In the genomic region with DNA sequence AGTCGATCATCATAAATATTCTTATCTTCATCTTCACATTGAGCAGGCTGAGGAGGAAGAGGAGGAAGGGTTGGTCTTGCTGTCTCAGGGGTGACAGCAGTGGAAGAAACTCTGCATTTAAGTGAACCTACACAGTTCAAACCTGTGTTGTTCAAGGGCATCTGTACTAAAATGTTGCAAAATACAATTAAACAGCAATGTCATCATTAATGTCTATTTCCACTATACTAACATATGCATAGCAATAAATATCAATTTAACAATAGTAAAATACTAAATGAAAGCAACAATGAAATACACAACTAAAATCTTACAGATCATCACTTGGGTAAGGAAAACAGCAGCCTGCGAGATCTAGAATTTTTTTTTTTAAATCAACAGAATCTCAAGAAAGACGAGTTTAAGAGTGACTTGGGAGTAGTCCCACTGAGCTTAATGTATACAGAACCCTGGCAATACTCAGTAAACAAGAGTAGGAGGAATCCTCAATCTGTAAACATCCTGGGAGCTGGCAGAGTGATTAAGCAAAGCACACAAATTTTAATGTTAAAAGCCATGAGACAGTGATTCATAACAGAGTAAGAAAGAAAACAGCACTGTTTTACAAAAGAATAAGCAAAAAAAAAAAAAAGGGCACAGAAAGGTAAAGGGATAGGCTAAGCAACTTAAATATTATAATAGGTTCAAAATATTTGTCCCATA, we compare ENCODE assay signal across 1 cellular context.
A peak's percentile ranks its signal among the peaks of the same experiment; 100 is the strongest.
TF ChIP-seq lines count a peak whose summit lies in the region.

No MANE protein-coding gene starts in this region.

TF ChIP-seq in HEK293, 187 proteins besides CTCF, POLR2A, EP300 and RAD21:
- TF ChIP-seq GFI1B (tag by site-specific recombination; IDR thresholded peaks at IDR 0.05) = no peak
- TF ChIP-seq, protein P1, sequence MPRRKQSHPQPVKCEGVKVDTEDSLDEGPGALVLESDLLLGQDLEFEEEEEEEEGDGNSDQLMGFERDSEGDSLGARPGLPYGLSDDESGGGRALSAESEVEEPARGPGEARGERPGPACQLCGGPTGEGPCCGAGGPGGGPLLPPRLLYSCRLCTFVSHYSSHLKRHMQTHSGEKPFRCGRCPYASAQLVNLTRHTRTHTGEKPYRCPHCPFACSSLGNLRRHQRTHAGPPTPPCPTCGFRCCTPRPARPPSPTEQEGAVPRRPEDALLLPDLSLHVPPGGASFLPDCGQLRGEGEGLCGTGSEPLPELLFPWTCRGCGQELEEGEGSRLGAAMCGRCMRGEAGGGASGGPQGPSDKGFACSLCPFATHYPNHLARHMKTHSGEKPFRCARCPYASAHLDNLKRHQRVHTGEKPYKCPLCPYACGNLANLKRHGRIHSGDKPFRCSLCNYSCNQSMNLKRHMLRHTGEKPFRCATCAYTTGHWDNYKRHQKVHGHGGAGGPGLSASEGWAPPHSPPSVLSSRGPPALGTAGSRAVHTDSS (tag by site-specific recombination; IDR thresholded peaks at IDR 0.05) = 0 out of 2 replicates have a peak, but pooled peaks have one; percentile 52
- no peak for TF ChIP-seq KLF16 (tag by site-specific recombination; IDR thresholded peaks at IDR 0.05)
- TF ChIP-seq YY1 (tag by site-specific recombination; IDR thresholded peaks at IDR 0.05) = no peak
- TF ChIP-seq, protein P2, sequence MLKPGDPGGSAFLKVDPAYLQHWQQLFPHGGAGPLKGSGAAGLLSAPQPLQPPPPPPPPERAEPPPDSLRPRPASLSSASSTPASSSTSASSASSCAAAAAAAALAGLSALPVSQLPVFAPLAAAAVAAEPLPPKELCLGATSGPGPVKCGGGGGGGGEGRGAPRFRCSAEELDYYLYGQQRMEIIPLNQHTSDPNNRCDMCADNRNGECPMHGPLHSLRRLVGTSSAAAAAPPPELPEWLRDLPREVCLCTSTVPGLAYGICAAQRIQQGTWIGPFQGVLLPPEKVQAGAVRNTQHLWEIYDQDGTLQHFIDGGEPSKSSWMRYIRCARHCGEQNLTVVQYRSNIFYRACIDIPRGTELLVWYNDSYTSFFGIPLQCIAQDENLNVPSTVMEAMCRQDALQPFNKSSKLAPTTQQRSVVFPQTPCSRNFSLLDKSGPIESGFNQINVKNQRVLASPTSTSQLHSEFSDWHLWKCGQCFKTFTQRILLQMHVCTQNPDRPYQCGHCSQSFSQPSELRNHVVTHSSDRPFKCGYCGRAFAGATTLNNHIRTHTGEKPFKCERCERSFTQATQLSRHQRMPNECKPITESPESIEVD (tag by site-specific recombination; IDR thresholded peaks at IDR 0.05) = 0 out of 2 replicates have a peak, but pooled peaks have one; percentile 33
